8 cellular contexts compared by ENCODE assay signal in the genomic region with DNA sequence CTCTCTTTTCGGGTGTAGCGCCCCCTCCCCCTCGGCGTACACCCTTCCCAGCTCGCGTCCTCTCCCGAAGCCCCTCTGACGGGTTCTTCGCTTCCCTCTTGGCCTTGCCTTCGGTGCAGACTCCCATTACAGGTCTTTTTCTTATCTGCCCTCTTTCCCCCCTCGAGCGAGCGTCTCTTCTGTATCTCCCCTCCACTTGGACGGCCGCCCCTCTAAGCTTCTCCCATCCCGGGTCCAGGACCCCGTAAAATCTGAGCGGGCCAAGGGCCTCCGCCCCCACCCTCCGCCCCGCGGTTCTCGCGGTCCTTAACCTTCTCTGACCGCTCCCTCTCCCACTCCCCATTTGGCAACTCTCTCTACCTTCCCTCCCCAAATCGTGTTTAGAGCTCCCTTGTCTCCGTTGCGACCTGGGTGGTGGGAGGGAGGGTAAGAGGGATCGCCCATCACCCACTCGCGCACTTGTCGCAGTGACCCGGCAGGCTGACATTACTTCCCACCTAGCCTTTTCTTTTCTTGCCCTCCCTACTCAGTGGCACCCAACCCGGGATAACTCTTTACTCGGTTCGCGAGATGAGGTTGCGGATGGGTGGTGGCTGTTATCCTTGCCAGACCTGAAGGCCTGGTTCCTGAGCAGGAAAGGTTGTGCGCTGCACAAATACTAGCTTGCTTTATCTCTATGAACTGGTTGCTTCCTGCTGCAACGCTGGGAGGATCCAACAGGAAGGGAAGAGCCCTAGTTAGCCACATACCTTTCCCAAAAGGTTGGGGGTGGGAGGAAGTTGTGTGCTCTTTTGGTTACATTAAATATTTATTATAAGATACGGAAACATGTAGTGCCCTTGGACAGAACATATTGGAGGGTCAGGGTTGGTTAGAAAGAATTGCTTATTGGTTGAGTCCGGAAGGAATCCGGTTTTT. TPM values are rescaled to one million over a fixed set of nuclear protein-coding genes. Genes with fewer than 3 reads are reported as not detected.
DNase-seq lines count a peak whose midpoint lies in the region; ATAC-seq and TF ChIP-seq lines count a peak whose summit lies in the region.

No MANE protein-coding gene starts in this region.

- H3K4me1 Mint-ChIP-seq in activated T-helper 17 cell treated with anti-CD3 and anti-CD28 coated beads, Interleukin-2, amount 50 U/mL, for 72 hours, result peaks cover 29% of the 10 kb centered on the region

- H2AFZ ChIP-seq in neuron (ENCODE audit: low read depth, low read length), result peak overlapping the region; percentile 24

- H3K4me3 ChIP-seq in BJ (ENCODE audit: low read depth, low read length) (peak overlapping the region; percentile 99), neuron (ENCODE audit: low read length) (peak overlapping the region; percentile 92)

- no peak for TF ChIP-seq CTCF in BJ (IDR thresholded peaks at IDR 0.05; ENCODE audit: insufficient read depth, low read depth, low read length)

- peaks cover 37% of the 10 kb centered on the region for H3K36me3 Mint-ChIP-seq in activated T-helper 17 cell treated with anti-CD3 and anti-CD28 coated beads, Interleukin-2, amount 50 U/mL, for 72 hours (ENCODE audit: low read depth)

- peaks cover 7% of the 10 kb centered on the region for H3K4me1 ChIP-seq in neuron (ENCODE audit: insufficient read depth, low read length)

- CTCF ChIA-PET in BJ (lab: Yijun Ruan, JAX), result interaction anchor here (0.6 to 6.8 kb wide), 5 partner anchors 13 to 352 kb away, joined by 3 to 46 read pairs (median 5); no protein-coding TSS in a partner anchor

- POLR2A ChIA-PET in BJ (lab: Charles Lee), result interaction anchor here (0.7 to 1.3 kb wide), 2 partner anchors 41 to 259 kb away, joined by 3 to 4 read pairs; a partner anchor contains a TSS

- H3K27me3 ChIP-seq in BJ (ENCODE audit: control insufficient read depth, insufficient read depth, low read length) (no peaks in the 10 kb centered on the region), neuron (ENCODE audit: insufficient read depth, low read length) (no peaks in the 10 kb centered on the region)

- no peak for DNase-seq in BJ (ENCODE audit: low read depth)
- peak; percentile 15 for DNase-seq in NCI-H510A (lab: John Stamatoyannopoulos, UW)
- DNase-seq in germinal center (ENCODE audit: low spot score), result peak; percentile 15

- H3K36me3 ChIP-seq in BJ (ENCODE audit: control insufficient read depth, insufficient read depth, low read length), result peaks cover 3% of the 10 kb centered on the region; the same call in 1 of the 2 replicates
- peaks cover 8% of the 10 kb centered on the region for H3K36me3 ChIP-seq in neuron (ENCODE audit: insufficient read depth, low read length)

- ATAC-seq in GM19438 (IDR thresholded peaks at IDR 0.05; ENCODE audit: low read depth, unreplicated experiment), result peak; percentile 23
- no peak for ATAC-seq in activated T-helper 17 cell treated with anti-CD3 and anti-CD28 coated beads, Interleukin-2, amount 50 U/mL, for 72 hours (replicated peaks)
- no peak for ATAC-seq in GM18861 (IDR thresholded peaks at IDR 0.05; ENCODE audit: unreplicated experiment)
- no peak for ATAC-seq in GM21786 (IDR thresholded peaks at IDR 0.05; ENCODE audit: unreplicated experiment)

- H3K4me3 Mint-ChIP-seq in activated T-helper 17 cell treated with anti-CD3 and anti-CD28 coated beads, Interleukin-2, amount 50 U/mL, for 72 hours, result peak overlapping the region; percentile 98

- no peaks in the 10 kb centered on the region for H3K9me3 Mint-ChIP-seq in activated T-helper 17 cell treated with anti-CD3 and anti-CD28 coated beads, Interleukin-2, amount 50 U/mL, for 72 hours

- H3K27ac Mint-ChIP-seq in activated T-helper 17 cell treated with anti-CD3 and anti-CD28 coated beads, Interleukin-2, amount 50 U/mL, for 72 hours, result peak overlapping the region; percentile 100

- H3K27me3 Mint-ChIP-seq in activated T-helper 17 cell treated with anti-CD3 and anti-CD28 coated beads, Interleukin-2, amount 50 U/mL, for 72 hours, result no peaks in the 10 kb centered on the region

- no peaks in the 10 kb centered on the region for H3K9me3 ChIP-seq in neuron (ENCODE audit: low read length)

RNA-seq across cellular contexts. Expression of a gene that starts 0.9 kb away (rescaled TPM):
- polyA plus RNA-seq in BJ (2011; rRNA removed), result 165 and 243 TPM in 2 replicates
- 37.0 and 56.2 TPM in 2 replicates for polyA minus RNA-seq in BJ (2011; rRNA and poly(A)+ RNA removed)
- 100 to 1,000 TPM; 108 to 143 TPM for total RNA-seq in activated T-helper 17 cell treated with anti-CD3 and anti-CD28 coated beads, Interleukin-2, amount 50 U/mL, for 72 hours
